Comparison of ENCODE assay signal across 31 cellular contexts in the genomic region with DNA sequence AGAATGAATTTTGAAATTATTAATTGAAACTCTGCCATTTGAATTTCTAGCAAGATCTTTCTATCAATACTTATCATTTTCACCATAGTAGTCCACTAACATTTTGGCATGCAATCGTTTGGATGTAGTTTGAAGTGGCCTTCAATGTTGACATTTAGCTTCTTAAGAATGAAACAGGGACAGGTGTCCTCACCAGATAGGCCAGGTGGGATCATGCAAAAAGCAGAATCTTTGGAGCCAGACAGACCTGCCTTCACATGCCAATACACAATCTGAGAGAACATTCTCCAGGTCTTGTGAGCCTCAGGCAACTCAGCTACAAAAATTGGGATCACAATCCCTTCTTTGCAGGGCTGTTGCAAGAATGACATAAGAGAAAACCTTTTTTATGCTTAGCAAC.
"Had no signal": no experiment of that assay in that cellular context is flagged by ENCODE, and none has a peak within 500 bp of the region (broad histone marks: within the 10 kb centered on the region; RNA-seq: fewer than 3 reads in every experiment).

No MANE protein-coding gene starts in this region.

- H3K27me3 ChIP-seq: adrenal gland, body of pancreas, brain microvascular endothelial cell, breast epithelium had no signal

- H3K4me3 ChIP-seq: adrenal gland, body of pancreas, breast epithelium had no signal

- H3K27ac ChIP-seq: adrenal gland, body of pancreas, brain microvascular endothelial cell, breast epithelium, VCaP had no signal

- H3K4me1 ChIP-seq: adrenal gland, body of pancreas, breast epithelium had no signal

- H3K36me3 ChIP-seq: adrenal gland, brain microvascular endothelial cell, breast epithelium had no signal

- ATAC-seq: activated CD8-positive, alpha-beta T cell treated with anti-CD3 and anti-CD28 coated beads for 36 hours; activated naive CD4-positive, alpha-beta T cell treated with anti-CD3 and anti-CD28 coated beads, Interleukin-2, amount 50 U/mL, for 72 hours; activated T-cell treated with anti-CD3 and anti-CD28 coated beads, Interleukin-2, amount 50 U/mL, for 4 hours; activated T-cell treated with anti-CD3 and anti-CD28 coated beads, Interleukin-2, amount 50 U/mL, for 72 hours; activated T-helper 17 cell treated with anti-CD3 and anti-CD28 coated beads, Interleukin-2, amount 50 U/mL, for 72 hours; body of pancreas had no signal

- DNase-seq: activated B cell treated with CpG ODN at 0.5 μM for 24 hours; activated CD4-positive, alpha-beta memory T cell treated with anti-CD3 and anti-CD28 coated beads for 36 hours; activated CD4-positive, alpha-beta T cell treated with anti-CD3 and anti-CD28 coated beads for 4 hours; activated CD4-positive, alpha-beta T cell treated with anti-CD3 and anti-CD28 coated beads, Interleukin-2, amount 10 ng/mL, durations not matched to agents 24 days and 14 days; activated CD4-positive, alpha-beta T cell treated with anti-CD3 and anti-CD28 coated beads, Interleukin-2, amount 50 U/mL, for 1 hour; activated CD4-positive, alpha-beta T cell treated with anti-CD3 and anti-CD28 coated beads, Interleukin-2, amount 50 U/mL, for 4 hours; activated CD4-positive, CD25-positive, alpha-beta regulatory T cell treated with anti-CD3 and anti-CD28 coated beads, Interleukin-2, amount 50 U/mL, for 72 hours; activated CD8-positive, alpha-beta memory T cell treated with anti-CD3 and anti-CD28 coated beads, Interleukin-2, amount 50 U/mL, for 4 hours; activated CD8-positive, alpha-beta T cell treated with anti-CD3 and anti-CD28 coated beads for 36 hours; activated effector memory CD4-positive, alpha-beta T cell treated with anti-CD3 and anti-CD28 coated beads, Interleukin-2, amount 50 U/mL, for 16 hours; activated gamma-delta T cell treated with Interleukin-2 at 50 U/mL for 16 hours; activated naive CD4-positive, alpha-beta T cell; activated naive CD4-positive, alpha-beta T cell treated with anti-CD3 and anti-CD28 coated beads for 36 hours; activated naive CD4-positive, alpha-beta T cell treated with anti-CD3 and anti-CD28 coated beads, Interleukin-2, amount 50 U/mL, for 16 hours; activated naive CD8-positive, alpha-beta T cell treated with anti-CD3 and anti-CD28 coated beads for 36 hours; activated T-cell treated with anti-CD3 and anti-CD28 coated beads for 4 hours; activated T-cell treated with anti-CD3 and anti-CD28 coated beads, Interleukin-2, amount 50 U/mL, for 1 hour; activated T-cell treated with anti-CD3 and anti-CD28 coated beads, Interleukin-2, amount 50 U/mL, for 4 hours; activated T-cell treated with anti-CD3 and anti-CD28 coated beads, Interleukin-2, amount 50 U/mL, for 72 hours; adrenal gland; amniotic stem cell; aorta; body of pancreas; brain microvascular endothelial cell; central memory CD4-positive, alpha-beta T cell; T-helper 2 cell; T-helper 9 cell had no signal

- H3K9me3 ChIP-seq: adrenal gland, body of pancreas, breast epithelium had no signal
